ENCODE assay signal across 17 cellular contexts in genomic region chr5:11596657-11597071, GRCh38.
"Had no signal": no experiment of that assay in that cellular context is flagged by ENCODE, and none has a peak within 500 bp of the region (broad histone marks: within the 10 kb centered on the region; RNA-seq: fewer than 3 reads in every experiment).

No MANE protein-coding gene starts in this region.

- H3K27me3 Mint-ChIP-seq: activated CD4-positive, alpha-beta memory T cell treated with anti-CD3 and anti-CD28 coated beads, Interleukin-2, amount 10 ng/mL, durations not matched to agents 7 days and 5 days; effector memory CD8-positive, alpha-beta T cell had no signal

- H3K36me3 ChIP-seq: ascending aorta had no signal

- H3K4me1 ChIP-seq: ascending aorta, testis had no signal

- DNase-seq: activated CD4-positive, alpha-beta memory T cell treated with anti-CD3 and anti-CD28 coated beads, Interleukin-2, amount 10 ng/mL, durations not matched to agents 7 days and 5 days; activated naive CD4-positive, alpha-beta T cell; activated T-cell treated with anti-CD3 and anti-CD28 coated beads, Interleukin-2, amount 50 U/mL, for 72 hours; central memory CD4-positive, alpha-beta T cell; cortex of kidney; effector memory CD8-positive, alpha-beta T cell; immature natural killer cell; left colon; mammary epithelial cell; retina; stimulated activated CD4-positive, alpha-beta T cell treated with anti-CD3 and anti-CD28 coated beads, Interleukin-4, amount 100 ng/mL, for 1 hour; stimulated activated CD8-positive, alpha-beta memory T cell treated with anti-CD3 and anti-CD28 coated beads, Interleukin-4, amount 100 ng/mL, for 48 hours; stimulated activated naive CD8-positive, alpha-beta T cell treated with anti-CD3 and anti-CD28 coated beads, Interleukin-15, Interleukin-2, amounts not matched to agents 100 U/mL and 50 U/mL, for 24 hours; testis had no signal

- H3K4me3 Mint-ChIP-seq: activated CD4-positive, alpha-beta memory T cell treated with anti-CD3 and anti-CD28 coated beads, Interleukin-2, amount 10 ng/mL, durations not matched to agents 7 days and 5 days; activated T-cell treated with anti-CD3 and anti-CD28 coated beads, Interleukin-2, amount 50 U/mL, for 72 hours; effector memory CD8-positive, alpha-beta T cell; immature natural killer cell; nephron had no signal

- H3K4me3 ChIP-seq: ascending aorta, testis had no signal

- ATAC-seq: activated T-cell treated with anti-CD3 and anti-CD28 coated beads, Interleukin-2, amount 50 U/mL, for 72 hours; effector memory CD8-positive, alpha-beta T cell; left colon; stimulated activated naive CD8-positive, alpha-beta T cell treated with anti-CD3 and anti-CD28 coated beads, Interleukin-15, Interleukin-2, amounts not matched to agents 100 U/mL and 50 U/mL, for 24 hours had no signal

- H3K27me3 ChIP-seq: ascending aorta, testis had no signal

- H3K4me1 Mint-ChIP-seq: activated CD4-positive, alpha-beta memory T cell treated with anti-CD3 and anti-CD28 coated beads, Interleukin-2, amount 10 ng/mL, durations not matched to agents 7 days and 5 days; immature natural killer cell had no signal

- H3K9me3 ChIP-seq: ascending aorta, testis had no signal

- H3K9me3 Mint-ChIP-seq: activated T-cell treated with anti-CD3 and anti-CD28 coated beads, Interleukin-2, amount 50 U/mL, for 72 hours; nephron had no signal

- H3K36me3 Mint-ChIP-seq: immature natural killer cell had no signal

- H3K27ac ChIP-seq: ascending aorta, epithelial cell of prostate, testis had no signal

- H3K27ac Mint-ChIP-seq: activated CD4-positive, alpha-beta memory T cell treated with anti-CD3 and anti-CD28 coated beads, Interleukin-2, amount 10 ng/mL, durations not matched to agents 7 days and 5 days; activated T-cell treated with anti-CD3 and anti-CD28 coated beads, Interleukin-2, amount 50 U/mL, for 72 hours; effector memory CD8-positive, alpha-beta T cell; immature natural killer cell; nephron had no signal
